18 cellular contexts compared by ENCODE assay signal in genomic region chr22:23381661-23382427, GRCh38.
DNase-seq lines count a peak whose midpoint lies in the region; ATAC-seq and TF ChIP-seq lines count a peak whose summit lies in the region.
"Had no signal": no experiment of that assay in that cellular context is flagged by ENCODE, and none has a peak within 500 bp of the region (broad histone marks: within the 10 kb centered on the region; RNA-seq: fewer than 3 reads in every experiment).

No MANE protein-coding gene starts in this region.

- H3K27me3 ChIP-seq in Peyer's patch (no peaks in the 10 kb centered on the region), tibial artery (peaks cover 0 to 26% of the 10 kb centered on the region in 2 donors)
- H3K27me3 ChIP-seq: BE2C had no signal

- peaks cover 0 to 3% (median 0%) of the 10 kb centered on the region in 4 donors for H3K4me1 ChIP-seq in Peyer's patch
- peaks cover 0 to 10% (median 9%) of the 10 kb centered on the region in 4 donors for H3K4me1 ChIP-seq in tibial artery

- intact Hi-C loops in natural killer cell (cut with micrococcal nuclease) = loop anchor here (5.0 kb wide), 1 partner anchor 205 kb away; no protein-coding TSS in a partner anchor
- intact Hi-C loops in tibial artery (cut with DNase I; ENCODE audit: low total_unique reads) = loop anchor here (10.0 kb wide), 2 partner anchors 153 to 427 kb away; no protein-coding TSS in a partner anchor

- no peaks in the 10 kb centered on the region for H3K9me3 Mint-ChIP-seq in natural killer cell treated with Interleukin-12 subunit alpha and Interleukin-12 subunit beta and Interleukin-15 and Interleukin-18, amount 100 ng/mL, for 72 hours
- H3K9me3 Mint-ChIP-seq in natural killer cell (peaks cover 0 to 5% of the 10 kb centered on the region in 2 donors), mesothelial cell of epicardium (no peaks in the 10 kb centered on the region)
- H3K9me3 Mint-ChIP-seq: CD4-positive, CD25-positive, alpha-beta regulatory T cell; HFFc6; IgD-negative memory B cell had no signal

- no peak overlapping the region for H3K4me3 ChIP-seq in Peyer's patch
- no peak overlapping the region for H3K4me3 ChIP-seq in tibial artery
- H3K4me3 ChIP-seq: GM23248 had no signal

- no peaks in the 10 kb centered on the region for H3K36me3 Mint-ChIP-seq in natural killer cell treated with Interleukin-12 subunit alpha and Interleukin-12 subunit beta and Interleukin-15 and Interleukin-18, amount 100 ng/mL, for 72 hours
- H3K36me3 Mint-ChIP-seq in natural killer cell (no peaks in the 10 kb centered on the region), mesothelial cell of epicardium (no peaks in the 10 kb centered on the region)
- H3K36me3 Mint-ChIP-seq: CD4-positive, CD25-positive, alpha-beta regulatory T cell; IgD-negative memory B cell had no signal

- no peaks in the 10 kb centered on the region for H3K36me3 ChIP-seq in Peyer's patch
- H3K36me3 ChIP-seq in tibial artery = no peaks in the 10 kb centered on the region
- H3K36me3 ChIP-seq: BE2C had no signal

- no peak overlapping the region for H3K27ac Mint-ChIP-seq in natural killer cell treated with Interleukin-12 subunit alpha and Interleukin-12 subunit beta and Interleukin-15 and Interleukin-18, amount 100 ng/mL, for 72 hours
- H3K27ac Mint-ChIP-seq in natural killer cell (peak overlapping the region in 1 of 2 donors; percentile 79), mesothelial cell of epicardium (peak overlapping the region; percentile 99)
- H3K27ac Mint-ChIP-seq: CD4-positive, CD25-positive, alpha-beta regulatory T cell; HFFc6; IgD-negative memory B cell had no signal

- H3K9me3 ChIP-seq in Peyer's patch (no peaks in the 10 kb centered on the region), tibial artery (no peaks in the 10 kb centered on the region)
- H3K9me3 ChIP-seq: BE2C, Caco-2 had no signal

- H3K27me3 Mint-ChIP-seq in natural killer cell treated with Interleukin-12 subunit alpha and Interleukin-12 subunit beta and Interleukin-15 and Interleukin-18, amount 100 ng/mL, for 72 hours = peaks cover 2 to 6% of the 10 kb centered on the region in 2 donors
- H3K27me3 Mint-ChIP-seq in natural killer cell (ENCODE audit: low read depth in 2 of 2) (peaks cover 0 to 9% of the 10 kb centered on the region in 2 donors), mesothelial cell of epicardium (ENCODE audit: low read depth) (no peaks in the 10 kb centered on the region)
- H3K27me3 Mint-ChIP-seq: CD4-positive, CD25-positive, alpha-beta regulatory T cell had no signal

- no peak overlapping the region for H3K4me3 Mint-ChIP-seq in natural killer cell treated with Interleukin-12 subunit alpha and Interleukin-12 subunit beta and Interleukin-15 and Interleukin-18, amount 100 ng/mL, for 72 hours
- H3K4me3 Mint-ChIP-seq in natural killer cell (no peak overlapping the region), mesothelial cell of epicardium (no peak overlapping the region)
- H3K4me3 Mint-ChIP-seq: CD4-positive, CD25-positive, alpha-beta regulatory T cell; HFFc6 had no signal

- TF ChIP-seq CTCF in natural killer cell (IDR thresholded peaks at IDR 0.05) = no peak
- no peak for TF ChIP-seq CTCF in Peyer's patch (IDR thresholded peaks at IDR 0.05)
- no peak for TF ChIP-seq CTCF in mesothelial cell of epicardium (IDR thresholded peaks at IDR 0.05; ENCODE audit: unreplicated experiment)
- no peak for TF ChIP-seq CTCF in tibial artery (IDR thresholded peaks at IDR 0.05)

- H3K27ac ChIP-seq in Peyer's patch (no peak overlapping the region), tibial artery (no peak overlapping the region)
- H3K27ac ChIP-seq: GM23248 had no signal

- peak; percentile 25 for DNase-seq in natural killer cell treated with Interleukin-12 subunit alpha and Interleukin-12 subunit beta and Interleukin-15 and Interleukin-18, amount 100 ng/mL, for 72 hours (ENCODE audit: low spot score)
- no peak for DNase-seq in natural killer cell
- peak in 2 of 3 donors; percentile 42 to 43 for DNase-seq in Peyer's patch
- DNase-seq in mesothelial cell of epicardium (ENCODE audit: low spot score in 2 of 2, unreplicated experiment in 2 of 2) = no peak
- peak; percentile 13 to 59 for DNase-seq in tibial artery
- no peak for DNase-seq in SKM-1 treated with dmso at 0.1 percent for 144 hours (lab: John Stamatoyannopoulos, UW; ENCODE audit: unreplicated experiment)
- DNase-seq in cerebellar cortex (ENCODE audit: low spot score) = no peak
- no peak for DNase-seq in NCI-H748 treated with DMSO at 0.1 percent for 48 hours (lab: John Stamatoyannopoulos, UW)
- DNase-seq: ACHN; BE2C; C1 segment of cervical spinal cord; Caco-2; CD4-positive, CD25-positive, alpha-beta regulatory T cell; GM23248; HCEC 1CT; HFFc6 had no signal

- TF ChIP-seq POLR2A in Peyer's patch (IDR thresholded peaks at IDR 0.05) = no peak

- peaks cover 0 to 9% of the 10 kb centered on the region in 2 donors for H3K4me1 Mint-ChIP-seq in natural killer cell treated with Interleukin-12 subunit alpha and Interleukin-12 subunit beta and Interleukin-15 and Interleukin-18, amount 100 ng/mL, for 72 hours (ENCODE audit: low read depth in 2 of 2)
- H3K4me1 Mint-ChIP-seq in natural killer cell (peaks cover 6 to 9% of the 10 kb centered on the region in 2 donors), mesothelial cell of epicardium (peaks cover 59% of the 10 kb centered on the region)
- H3K4me1 Mint-ChIP-seq: CD4-positive, CD25-positive, alpha-beta regulatory T cell; IgD-negative memory B cell had no signal

- no peak for ATAC-seq in natural killer cell treated with Interleukin-12 subunit alpha and Interleukin-12 subunit beta and Interleukin-15 and Interleukin-18, amount 100 ng/mL, for 72 hours
- ATAC-seq in natural killer cell = no peak
- ATAC-seq: HepG2 had no signal

Comparison
In these comparisons a context has a peak if more than half of its experiments do, and no peak if none do; other contexts are left out.
1. DNase-seq: peak in natural killer cell treated with Interleukin-12 subunit alpha and Interleukin-12 subunit beta and Interleukin-15 and Interleukin-18, amount 100 ng/mL, for 72 hours (single experiment), Peyer's patch (2 of 3) and tibial artery (2 of 2); none in natural killer cell (single experiment), mesothelial cell of epicardium (0 of 2), SKM-1 treated with dmso at 0.1 percent for 144 hours (single experiment), cerebellar cortex (single experiment) and NCI-H748 treated with DMSO at 0.1 percent for 48 hours (single experiment).